Comparison of ENCODE assay signal across 8 cellular contexts in the genomic region with DNA sequence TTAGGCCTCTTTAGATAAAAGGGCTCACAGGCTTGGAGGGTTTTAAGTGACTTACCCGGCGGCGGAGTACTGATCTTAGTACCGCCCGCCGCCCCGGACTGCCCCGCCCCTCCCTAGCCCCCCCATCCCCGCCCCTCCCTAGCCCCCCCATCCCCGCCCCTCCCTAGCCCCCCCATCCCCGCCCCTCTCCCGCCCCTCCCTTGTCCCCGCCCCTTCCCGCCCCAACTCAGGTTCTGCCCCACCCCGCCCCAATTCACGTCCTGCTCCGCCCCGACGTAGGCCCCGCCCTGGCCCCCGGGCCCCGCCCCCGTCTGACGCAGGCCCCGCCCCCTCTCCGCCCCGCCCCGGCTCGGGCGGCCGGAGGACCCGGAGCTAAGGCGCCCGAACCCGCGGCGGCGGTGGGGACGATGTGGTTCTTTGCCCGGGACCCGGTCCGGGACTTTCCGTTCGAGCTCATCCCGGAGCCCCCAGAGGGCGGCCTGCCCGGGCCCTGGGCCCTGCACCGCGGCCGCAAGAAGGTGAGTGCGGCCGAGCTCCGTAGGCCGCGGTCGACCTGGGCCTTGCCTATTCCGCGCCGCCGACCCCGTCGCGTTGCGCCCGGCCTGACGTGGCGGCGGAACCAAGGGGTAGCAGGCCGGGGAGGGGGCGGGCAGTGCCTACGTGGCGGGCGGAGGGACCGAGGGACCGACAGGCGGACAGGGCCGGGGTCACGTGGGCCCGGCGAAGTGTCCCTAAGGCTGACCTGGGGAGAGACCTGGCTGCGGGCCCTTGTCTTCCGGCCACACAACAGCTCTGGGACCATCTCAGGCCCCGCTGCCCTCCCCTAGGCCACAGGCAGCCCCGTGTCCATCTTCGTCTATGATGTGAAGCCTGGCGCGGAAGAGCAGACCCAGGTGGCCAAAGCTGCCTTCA. TPM values are rescaled to one million over a fixed set of nuclear protein-coding genes. Genes with fewer than 3 reads are reported as not detected.
A peak's percentile ranks its signal among the peaks of the same experiment; 100 is the strongest.
DNase-seq lines count a peak whose midpoint lies in the region; ATAC-seq and TF ChIP-seq lines count a peak whose summit lies in the region.

A gene (plus strand): TSS at position 337 of the 912 bp plus-strand sequence. CDS start 71 bp downstream, at position 408.

- H3K27me3 ChIP-seq in foreskin keratinocyte = no peaks in the 10 kb centered on the region
- no peaks in the 10 kb centered on the region for H3K27me3 ChIP-seq in neuron (ENCODE audit: insufficient read depth, low read length)

- peaks cover 7% of the 10 kb centered on the region for H3K4me1 ChIP-seq in foreskin keratinocyte
- peaks cover 27% of the 10 kb centered on the region for H3K4me1 ChIP-seq in neuron (ENCODE audit: insufficient read depth, low read length)

- H3K4me3 ChIP-seq in neuron (ENCODE audit: low read length) = peak within 1 kb of the TSS; percentile 63

- H2AFZ ChIP-seq in neuron (ENCODE audit: low read depth, low read length) = peak within 1 kb of the TSS; percentile 66

- DNase-seq in activated gamma-delta T cell treated with Interleukin-2 at 50 U/mL for 16 hours = peak; percentile 79
- no peak for DNase-seq in foreskin keratinocyte
- peak; percentile 54 for DNase-seq in stromal cell of bone marrow (ENCODE audit: low read depth)

- TF ChIP-seq CTCF in 22Rv1 (IDR thresholded peaks at IDR 0.05) (no peak), foreskin keratinocyte (conservative IDR thresholded peaks at IDR 0.05) (no peak)

- TF ChIP-seq POLR2A in Raji (IDR thresholded peaks at IDR 0.05; ENCODE audit: insufficient read depth, low read depth, low read length) = peak; percentile 59

- ATAC-seq in GM18511 (IDR thresholded peaks at IDR 0.05; ENCODE audit: unreplicated experiment) = peak; percentile 66
- peak; percentile 56 for ATAC-seq in HG03460 (IDR thresholded peaks at IDR 0.05; ENCODE audit: unreplicated experiment)
- peak; percentile 74 for ATAC-seq in foreskin keratinocyte

- no peaks in the 10 kb centered on the region for H3K9me3 ChIP-seq in neuron (ENCODE audit: low read length)

- H3K27ac ChIP-seq in 22Rv1 (peak within 1 kb of the TSS; percentile 79), foreskin keratinocyte (peak within 1 kb of the TSS; percentile 99)

- H3K36me3 ChIP-seq in neuron (ENCODE audit: insufficient read depth, low read length) = peaks cover 13% of the 10 kb centered on the region

RNA-seq across cellular contexts. Expression of the gene that starts here (rescaled TPM):
- 62.2 and 66.1 TPM in 2 replicates for total RNA-seq in foreskin keratinocyte
- polyA plus RNA-seq in foreskin keratinocyte = 62.0 and 62.8 TPM in 2 replicates

Comparison
In these comparisons a context has a peak if more than half of its experiments do, and no peak if none do; other contexts are left out.
1. DNase-seq: peak in activated gamma-delta T cell treated with Interleukin-2 at 50 U/mL for 16 hours (single experiment) and stromal cell of bone marrow (single experiment); none in foreskin keratinocyte (0 of 2).
2. Peak in every context shown above with its lines, with median percentiles within 50 percentile points of each other: ATAC-seq.